ENCODE assay signal across 12 cellular contexts in the genomic region with DNA sequence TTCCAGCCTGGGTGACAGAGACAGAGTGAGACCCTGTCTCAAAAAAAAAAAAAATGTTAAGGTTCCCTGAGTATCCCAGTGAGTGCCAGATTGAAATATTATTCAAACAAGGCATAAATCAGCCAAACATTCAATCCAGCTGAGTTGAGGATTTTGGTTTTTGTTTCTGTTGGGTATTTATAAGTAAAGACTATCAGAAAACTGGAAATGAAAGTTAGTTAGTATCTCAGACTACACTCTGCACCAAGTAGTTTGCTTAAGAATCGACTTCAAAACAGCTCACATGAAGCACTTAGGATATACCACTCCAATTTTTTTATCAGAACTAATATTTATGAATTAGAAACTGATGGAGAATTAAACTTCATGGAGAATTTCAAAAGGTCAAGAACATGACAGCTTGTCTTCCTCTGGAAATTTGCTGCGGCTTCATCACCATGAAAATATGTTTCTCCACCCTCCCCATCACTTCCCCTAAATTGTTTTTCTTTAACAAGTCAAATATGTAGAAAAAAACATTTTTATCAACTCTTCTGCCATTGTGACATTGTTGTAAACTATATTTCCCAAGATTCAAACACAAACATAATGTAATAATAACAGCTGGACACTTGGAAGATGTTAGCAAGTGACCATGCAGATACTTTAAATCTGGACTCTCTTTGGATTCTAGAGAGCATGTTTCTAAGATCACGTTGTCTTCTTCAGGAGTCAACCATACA.
DNase-seq lines count a peak whose midpoint lies in the region; ATAC-seq, FAIRE-seq and TF ChIP-seq lines count a peak whose summit lies in the region.
"Had no signal": no experiment of that assay in that cellular context is flagged by ENCODE, and none has a peak within 500 bp of the region (broad histone marks: within the 10 kb centered on the region; RNA-seq: fewer than 3 reads in every experiment).

No MANE protein-coding gene starts in this region.

- no peaks in the 10 kb centered on the region for H4K20me1 ChIP-seq in GM23248 (ENCODE audit: insufficient read depth)

- FAIRE-seq in pancreas (lab: Jason Lieb, UNC): no peak
- FAIRE-seq: HepG2 had no signal

- no peak overlapping the region for H3K9ac ChIP-seq in GM23248

- intact Hi-C loops in left lung (cut with DNase I): no loop called here
- intact Hi-C loops in pancreas (cut with DNase I): no loop called here

- in situ Hi-C loops in GM23248 (cut with MboI): no loop called here

- H3K27me3 ChIP-seq in GM23248 (replicated peaks; ENCODE audit: insufficient read depth) (no peaks in the 10 kb centered on the region), SJSA1 (replicated peaks) (no peaks in the 10 kb centered on the region), left lung (no peaks in the 10 kb centered on the region), pancreas (no peaks in the 10 kb centered on the region)
- H3K27me3 ChIP-seq: SJCRH30 had no signal

- H3K36me3 ChIP-seq in GM23248 (ENCODE audit: low read depth): no peaks in the 10 kb centered on the region
- H3K36me3 ChIP-seq in SJSA1: no peaks in the 10 kb centered on the region
- no peaks in the 10 kb centered on the region for H3K36me3 ChIP-seq in left lung
- H3K36me3 ChIP-seq in pancreas: no peaks in the 10 kb centered on the region
- H3K36me3 ChIP-seq: SJCRH30 had no signal

- no peak overlapping the region for H2AFZ ChIP-seq in GM23248

- peak overlapping the region; percentile 33 for H3K4me2 ChIP-seq in GM23248 (ENCODE audit: unreplicated experiment)

- no peaks in the 10 kb centered on the region for H3K79me2 ChIP-seq in GM23248 (ENCODE audit: insufficient read depth)

- H3K4me3 ChIP-seq in GM23248 (no peak overlapping the region), SJSA1 (no peak overlapping the region), left lung (no peak overlapping the region), pancreas (no peak overlapping the region)
- H3K4me3 ChIP-seq: SJCRH30 had no signal

- ATAC-seq in GM18498 (IDR thresholded peaks at IDR 0.05; ENCODE audit: unreplicated experiment) (peak; percentile 69), left lung (peak; percentile 30), pancreas (no peak)
- ATAC-seq: HepG2 had no signal

- H3K9me2 ChIP-seq in GM23248 (ENCODE audit: insufficient read depth): no peaks in the 10 kb centered on the region

- H3K9me3 ChIP-seq in GM23248 (ENCODE audit: low read depth) (no peaks in the 10 kb centered on the region), SJSA1 (replicated peaks) (no peaks in the 10 kb centered on the region), left lung (no peaks in the 10 kb centered on the region), pancreas (no peaks in the 10 kb centered on the region)
- H3K9me3 ChIP-seq: SJCRH30 had no signal

- H3F3A ChIP-seq in GM23248 (ENCODE audit: insufficient read depth): no peaks in the 10 kb centered on the region

- H3K4me1 ChIP-seq in GM23248 (ENCODE audit: insufficient read depth) (peaks cover 26% of the 10 kb centered on the region), SJSA1 (replicated peaks) (peaks cover 20% of the 10 kb centered on the region), left lung (peaks cover 0 to 9% of the 10 kb centered on the region in 2 donors), pancreas (no peaks in the 10 kb centered on the region)

- TF ChIP-seq CTCF in left lung (IDR thresholded peaks at IDR 0.05) (no peak), pancreas (IDR thresholded peaks at IDR 0.05) (no peak)

- DNase-seq in GM23248 (no peak), SJSA1 (ENCODE audit: low read depth in 1 of 2, low spot score in 2 of 2) (peak in 1 of 2 experiments; percentile 15), left lung (no peak), OCI-M1 (lab: John Stamatoyannopoulos, UW) (no peak), NCI-H774 (lab: John Stamatoyannopoulos, UW) (no peak), pancreas (no peak)
- no peak for DNase-seq in stimulated activated CD4-positive, alpha-beta T cell treated with anti-CD3 and anti-CD28 coated beads, Interleukin-4, amount 100 ng/mL, for 4 hours
- DNase-seq: activated CD4-positive, alpha-beta memory T cell treated with anti-CD3 and anti-CD28 coated beads for 36 hours; NCI-H2227 treated with DMSO at 0.1 percent for 48 hours; SJCRH30 had no signal

- 29 to 32% methylated on average over 3 of the region's 3 CpGs for WGBS in GM23248 (ENCODE audit: low coverage in 1 of 2, low lambda C conversion rate in 2 of 2, missing lambda C conversion rate in 2 of 2), 2 experiments
- WGBS in pancreas, 2 donors: 32 to 59% methylated on average over 3 of the region's 3 CpGs

- no peak overlapping the region for H3K27ac ChIP-seq in GM23248
- H3K27ac ChIP-seq in SJSA1: peak overlapping the region; percentile 27
- H3K27ac ChIP-seq in left lung: no peak overlapping the region
- no peak overlapping the region for H3K27ac ChIP-seq in pancreas
- H3K27ac ChIP-seq: SJCRH30 had no signal

Comparison
In these comparisons a context has a peak if more than half of its experiments do, and no peak if none do; other contexts are left out.
1. ATAC-seq: peak in GM18498 (single experiment) and left lung (single experiment); none in pancreas (0 of 4).